Comparison of ENCODE assay signal across 1 cellular context in genomic region chr11:17276236-17277023, GRCh38.
TF ChIP-seq lines count a peak whose summit lies in the region.

NUCB2 (plus strand) TSS chr11:17276739; CDS start chr11:17295324, 18,585 bp downstream.

TF ChIP-seq in HepG2, 621 proteins besides CTCF, POLR2A, EP300 and RAD21 (continued from another document and continues in another):
- TF ChIP-seq BCL3 (CRISPR knock-in tag; IDR thresholded peaks at IDR 0.05), result peak; percentile 95; the same call in 1 of the 2 replicates
- TF ChIP-seq ZNF740 (CRISPR knock-in tag; IDR thresholded peaks at IDR 0.05), result peak; percentile 78
- TF ChIP-seq NPAS2 (CRISPR knock-in tag; IDR thresholded peaks at IDR 0.05; ENCODE audit: borderline replicate concordance), result no peak
- TF ChIP-seq ADNP (CRISPR knock-in tag; IDR thresholded peaks at IDR 0.05), result no peak
- TF ChIP-seq ZBTB2 (CRISPR knock-in tag; IDR thresholded peaks at IDR 0.05; ENCODE audit: low read depth), result no peak
- peak; percentile 33; the same call in 1 of the 2 replicates for TF ChIP-seq GATAD1 (CRISPR knock-in tag; IDR thresholded peaks at IDR 0.05)
- TF ChIP-seq ZNF629 (CRISPR knock-in tag; conservative IDR thresholded peaks at IDR 0.05), result 0 out of 2 replicates have a peak, but pooled peaks have one; percentile 14
- no peak for TF ChIP-seq CBX5 (CRISPR knock-in tag; IDR thresholded peaks at IDR 0.05; ENCODE audit: borderline replicate concordance)
- peak; percentile 20; the same call in 1 of the 2 replicates for TF ChIP-seq MIXL1 (CRISPR knock-in tag; IDR thresholded peaks at IDR 0.05)
- no peak for TF ChIP-seq SNAPC4 (CRISPR knock-in tag; IDR thresholded peaks at IDR 0.05)
- TF ChIP-seq ARID3A (IDR thresholded peaks at IDR 0.05; ENCODE audit: low read depth, low read length), result no peak
- no peak for TF ChIP-seq HOXA7 (CRISPR knock-in tag; IDR thresholded peaks at IDR 0.05)
- TF ChIP-seq GRHL1 (CRISPR knock-in tag; conservative IDR thresholded peaks at IDR 0.05), result no peak
- peak; percentile 32; the same call in 1 of the 2 replicates for TF ChIP-seq ZNF276 (CRISPR knock-in tag; IDR thresholded peaks at IDR 0.05; ENCODE audit: low read depth)
- 0 out of 2 replicates have a peak, but pooled peaks have one; percentile 19 for TF ChIP-seq ZKSCAN8 (CRISPR knock-in tag; IDR thresholded peaks at IDR 0.05; ENCODE audit: borderline replicate concordance)
- TF ChIP-seq ZEB1 (IDR thresholded peaks at IDR 0.05; ENCODE audit: insufficient replicate concordance, low read depth), result peak; percentile 48
- no peak; the same call in 1 of the 2 replicates for TF ChIP-seq TP53 (CRISPR knock-in tag; conservative IDR thresholded peaks at IDR 0.05)
- TF ChIP-seq ZSCAN29 (CRISPR knock-in tag; conservative IDR thresholded peaks at IDR 0.05), result peak; percentile 80; the same call in 1 of the 2 replicates
- no peak for TF ChIP-seq STAT6 (CRISPR knock-in tag; IDR thresholded peaks at IDR 0.05; ENCODE audit: borderline replicate concordance)
- peak; percentile 23; the same call in 1 of the 2 replicates for TF ChIP-seq ZNF235 (CRISPR knock-in tag; IDR thresholded peaks at IDR 0.05; ENCODE audit: borderline replicate concordance)
- no peak for TF ChIP-seq HOMEZ (CRISPR knock-in tag; IDR thresholded peaks at IDR 0.05; ENCODE audit: low read depth)
- TF ChIP-seq MAZ (IDR thresholded peaks at IDR 0.05; ENCODE audit: borderline replicate concordance, low read depth, low read length), result peak; percentile 56; the same call in 1 of the 2 replicates
- TF ChIP-seq MAZ (CRISPR knock-in tag; IDR thresholded peaks at IDR 0.05; ENCODE audit: low read depth), result peak; percentile 77
- no peak for TF ChIP-seq ZSCAN31 (CRISPR knock-in tag; IDR thresholded peaks at IDR 0.05; ENCODE audit: low read depth)
- no peak for TF ChIP-seq MBD4 (IDR thresholded peaks at IDR 0.05; ENCODE audit: borderline replicate concordance, low read length)
- no peak for TF ChIP-seq SRY (CRISPR knock-in tag; IDR thresholded peaks at IDR 0.05)
- no peak for TF ChIP-seq ZNF7 (CRISPR knock-in tag; IDR thresholded peaks at IDR 0.05)
- TF ChIP-seq THAP8 (CRISPR knock-in tag; IDR thresholded peaks at IDR 0.05; ENCODE audit: borderline replicate concordance), result peak; percentile 55; the same call in 1 of the 2 replicates
- TF ChIP-seq ZNF124 (CRISPR knock-in tag; IDR thresholded peaks at IDR 0.05), result no peak
- TF ChIP-seq TRIM22 (IDR thresholded peaks at IDR 0.05), result no peak
- no peak for TF ChIP-seq LCORL (IDR thresholded peaks at IDR 0.05)
- peak; percentile 32; the same call in 1 of the 2 replicates for TF ChIP-seq LCORL (CRISPR knock-in tag; IDR thresholded peaks at IDR 0.05)
